Comparison of ENCODE assay signal across 1 cellular context in genomic region chr10:31031666-31032514, GRCh38.
TF ChIP-seq lines count a peak whose summit lies in the region.

A gene with protein sequence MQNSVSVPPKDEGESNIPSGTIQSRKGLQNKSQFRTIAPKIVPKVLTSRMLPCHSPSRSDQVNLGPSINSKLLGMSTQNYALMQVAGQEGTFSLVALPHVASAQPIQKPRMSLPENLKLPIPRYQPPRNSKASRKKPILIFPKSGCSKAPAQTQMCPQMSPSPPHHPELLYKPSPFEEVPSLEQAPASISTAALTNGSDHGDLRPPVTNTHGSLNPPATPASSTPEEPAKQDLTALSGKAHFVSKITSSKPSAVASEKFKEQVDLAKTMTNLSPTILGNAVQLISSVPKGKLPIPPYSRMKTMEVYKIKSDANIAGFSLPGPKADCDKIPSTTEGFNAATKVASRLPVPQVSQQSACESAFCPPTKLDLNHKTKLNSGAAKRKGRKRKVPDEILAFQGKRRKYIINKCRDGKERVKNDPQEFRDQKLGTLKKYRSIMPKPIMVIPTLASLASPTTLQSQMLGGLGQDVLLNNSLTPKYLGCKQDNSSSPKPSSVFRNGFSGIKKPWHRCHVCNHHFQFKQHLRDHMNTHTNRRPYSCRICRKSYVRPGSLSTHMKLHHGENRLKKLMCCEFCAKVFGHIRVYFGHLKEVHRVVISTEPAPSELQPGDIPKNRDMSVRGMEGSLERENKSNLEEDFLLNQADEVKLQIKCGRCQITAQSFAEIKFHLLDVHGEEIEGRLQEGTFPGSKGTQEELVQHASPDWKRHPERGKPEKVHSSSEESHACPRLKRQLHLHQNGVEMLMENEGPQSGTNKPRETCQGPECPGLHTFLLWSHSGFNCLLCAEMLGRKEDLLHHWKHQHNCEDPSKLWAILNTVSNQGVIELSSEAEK (minus strand): TSS chr10:31031865. CDS start chr10:30877034, 154,831 bp downstream.

TF ChIP-seq in K562, 482 proteins besides CTCF, POLR2A, EP300 and RAD21 (continued from another document and continues in another):
- no peak for TF ChIP-seq CEBPZ (IDR thresholded peaks at IDR 0.05; ENCODE audit: borderline replicate concordance, low read depth, low read length)
- no peak for TF ChIP-seq ZNF274 (IDR thresholded peaks at IDR 0.05; ENCODE audit: borderline replicate concordance, low read depth, low read length)
- TF ChIP-seq, protein P1, sequence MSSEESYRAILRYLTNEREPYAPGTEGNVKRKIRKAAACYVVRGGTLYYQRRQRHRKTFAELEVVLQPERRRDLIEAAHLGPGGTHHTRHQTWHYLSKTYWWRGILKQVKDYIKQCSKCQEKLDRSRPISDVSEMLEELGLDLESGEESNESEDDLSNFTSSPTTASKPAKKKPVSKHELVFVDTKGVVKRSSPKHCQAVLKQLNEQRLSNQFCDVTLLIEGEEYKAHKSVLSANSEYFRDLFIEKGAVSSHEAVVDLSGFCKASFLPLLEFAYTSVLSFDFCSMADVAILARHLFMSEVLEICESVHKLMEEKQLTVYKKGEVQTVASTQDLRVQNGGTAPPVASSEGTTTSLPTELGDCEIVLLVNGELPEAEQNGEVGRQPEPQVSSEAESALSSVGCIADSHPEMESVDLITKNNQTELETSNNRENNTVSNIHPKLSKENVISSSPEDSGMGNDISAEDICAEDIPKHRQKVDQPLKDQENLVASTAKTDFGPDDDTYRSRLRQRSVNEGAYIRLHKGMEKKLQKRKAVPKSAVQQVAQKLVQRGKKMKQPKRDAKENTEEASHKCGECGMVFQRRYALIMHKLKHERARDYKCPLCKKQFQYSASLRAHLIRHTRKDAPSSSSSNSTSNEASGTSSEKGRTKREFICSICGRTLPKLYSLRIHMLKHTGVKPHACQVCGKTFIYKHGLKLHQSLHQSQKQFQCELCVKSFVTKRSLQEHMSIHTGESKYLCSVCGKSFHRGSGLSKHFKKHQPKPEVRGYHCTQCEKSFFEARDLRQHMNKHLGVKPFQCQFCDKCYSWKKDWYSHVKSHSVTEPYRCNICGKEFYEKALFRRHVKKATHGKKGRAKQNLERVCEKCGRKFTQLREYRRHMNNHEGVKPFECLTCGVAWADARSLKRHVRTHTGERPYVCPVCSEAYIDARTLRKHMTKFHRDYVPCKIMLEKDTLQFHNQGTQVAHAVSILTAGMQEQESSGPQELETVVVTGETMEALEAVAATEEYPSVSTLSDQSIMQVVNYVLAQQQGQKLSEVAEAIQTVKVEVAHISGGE (CRISPR knock-in tag; IDR thresholded peaks at IDR 0.05): no peak
- no peak for TF ChIP-seq SMC3 (conservative IDR thresholded peaks at IDR 0.05; ENCODE audit: insufficient read depth, low read depth, low read length)
- TF ChIP-seq POU5F1 (IDR thresholded peaks at IDR 0.05; ENCODE audit: borderline replicate concordance, low read depth, low read length, partially characterized antibody): no peak
- no peak for TF ChIP-seq ZNF699 (CRISPR knock-in tag; IDR thresholded peaks at IDR 0.05; ENCODE audit: insufficient replicate concordance)
- no peak for TF ChIP-seq PRMT5 (CRISPR knock-in tag; IDR thresholded peaks at IDR 0.05)
- TF ChIP-seq, protein P2, sequence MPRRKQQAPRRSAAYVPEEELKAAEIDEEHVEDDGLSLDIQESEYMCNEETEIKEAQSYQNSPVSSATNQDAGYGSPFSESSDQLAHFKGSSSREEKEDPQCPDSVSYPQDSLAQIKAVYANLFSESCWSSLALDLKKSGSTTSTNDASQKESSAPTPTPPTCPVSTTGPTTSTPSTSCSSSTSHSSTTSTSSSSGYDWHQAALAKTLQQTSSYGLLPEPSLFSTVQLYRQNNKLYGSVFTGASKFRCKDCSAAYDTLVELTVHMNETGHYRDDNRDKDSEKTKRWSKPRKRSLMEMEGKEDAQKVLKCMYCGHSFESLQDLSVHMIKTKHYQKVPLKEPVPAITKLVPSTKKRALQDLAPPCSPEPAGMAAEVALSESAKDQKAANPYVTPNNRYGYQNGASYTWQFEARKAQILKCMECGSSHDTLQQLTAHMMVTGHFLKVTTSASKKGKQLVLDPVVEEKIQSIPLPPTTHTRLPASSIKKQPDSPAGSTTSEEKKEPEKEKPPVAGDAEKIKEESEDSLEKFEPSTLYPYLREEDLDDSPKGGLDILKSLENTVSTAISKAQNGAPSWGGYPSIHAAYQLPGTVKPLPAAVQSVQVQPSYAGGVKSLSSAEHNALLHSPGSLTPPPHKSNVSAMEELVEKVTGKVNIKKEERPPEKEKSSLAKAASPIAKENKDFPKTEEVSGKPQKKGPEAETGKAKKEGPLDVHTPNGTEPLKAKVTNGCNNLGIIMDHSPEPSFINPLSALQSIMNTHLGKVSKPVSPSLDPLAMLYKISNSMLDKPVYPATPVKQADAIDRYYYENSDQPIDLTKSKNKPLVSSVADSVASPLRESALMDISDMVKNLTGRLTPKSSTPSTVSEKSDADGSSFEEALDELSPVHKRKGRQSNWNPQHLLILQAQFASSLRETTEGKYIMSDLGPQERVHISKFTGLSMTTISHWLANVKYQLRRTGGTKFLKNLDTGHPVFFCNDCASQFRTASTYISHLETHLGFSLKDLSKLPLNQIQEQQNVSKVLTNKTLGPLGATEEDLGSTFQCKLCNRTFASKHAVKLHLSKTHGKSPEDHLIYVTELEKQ (CRISPR knock-in tag; IDR thresholded peaks at IDR 0.05): no peak
- TF ChIP-seq ATF1 (CRISPR knock-in tag; IDR thresholded peaks at IDR 0.05): peak; percentile 67
- peak; percentile 99 for TF ChIP-seq ATF1 (tag; IDR thresholded peaks at IDR 0.05)
- TF ChIP-seq, protein P3, sequence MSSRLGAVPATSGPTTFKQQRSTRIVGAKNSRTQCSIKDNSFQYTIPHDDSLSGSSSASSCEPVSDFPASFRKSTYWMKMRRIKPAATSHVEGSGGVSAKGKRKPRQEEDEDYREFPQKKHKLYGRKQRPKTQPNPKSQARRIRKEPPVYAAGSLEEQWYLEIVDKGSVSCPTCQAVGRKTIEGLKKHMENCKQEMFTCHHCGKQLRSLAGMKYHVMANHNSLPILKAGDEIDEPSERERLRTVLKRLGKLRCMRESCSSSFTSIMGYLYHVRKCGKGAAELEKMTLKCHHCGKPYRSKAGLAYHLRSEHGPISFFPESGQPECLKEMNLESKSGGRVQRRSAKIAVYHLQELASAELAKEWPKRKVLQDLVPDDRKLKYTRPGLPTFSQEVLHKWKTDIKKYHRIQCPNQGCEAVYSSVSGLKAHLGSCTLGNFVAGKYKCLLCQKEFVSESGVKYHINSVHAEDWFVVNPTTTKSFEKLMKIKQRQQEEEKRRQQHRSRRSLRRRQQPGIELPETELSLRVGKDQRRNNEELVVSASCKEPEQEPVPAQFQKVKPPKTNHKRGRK (tag; IDR thresholded peaks at IDR 0.05): no peak
- 0 out of 2 replicates have a peak, but pooled peaks have one; percentile 58 for TF ChIP-seq NFXL1 (CRISPR knock-in tag; IDR thresholded peaks at IDR 0.05)
- TF ChIP-seq ZNF316 (IDR thresholded peaks at IDR 0.05): no peak
- no peak for TF ChIP-seq E4F1 (CRISPR knock-in tag; IDR thresholded peaks at IDR 0.05; ENCODE audit: borderline replicate concordance)
- no peak for TF ChIP-seq STAG1 (CRISPR knock-in tag; IDR thresholded peaks at IDR 0.05; ENCODE audit: borderline replicate concordance)
- TF ChIP-seq, protein P4, sequence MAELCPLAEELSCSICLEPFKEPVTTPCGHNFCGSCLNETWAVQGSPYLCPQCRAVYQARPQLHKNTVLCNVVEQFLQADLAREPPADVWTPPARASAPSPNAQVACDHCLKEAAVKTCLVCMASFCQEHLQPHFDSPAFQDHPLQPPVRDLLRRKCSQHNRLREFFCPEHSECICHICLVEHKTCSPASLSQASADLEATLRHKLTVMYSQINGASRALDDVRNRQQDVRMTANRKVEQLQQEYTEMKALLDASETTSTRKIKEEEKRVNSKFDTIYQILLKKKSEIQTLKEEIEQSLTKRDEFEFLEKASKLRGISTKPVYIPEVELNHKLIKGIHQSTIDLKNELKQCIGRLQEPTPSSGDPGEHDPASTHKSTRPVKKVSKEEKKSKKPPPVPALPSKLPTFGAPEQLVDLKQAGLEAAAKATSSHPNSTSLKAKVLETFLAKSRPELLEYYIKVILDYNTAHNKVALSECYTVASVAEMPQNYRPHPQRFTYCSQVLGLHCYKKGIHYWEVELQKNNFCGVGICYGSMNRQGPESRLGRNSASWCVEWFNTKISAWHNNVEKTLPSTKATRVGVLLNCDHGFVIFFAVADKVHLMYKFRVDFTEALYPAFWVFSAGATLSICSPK (IDR thresholded peaks at IDR 0.05; ENCODE audit: borderline replicate concordance): no peak
- TF ChIP-seq PPARD (CRISPR knock-in tag; IDR thresholded peaks at IDR 0.05): no peak
- no peak for TF ChIP-seq ZNF140 (CRISPR knock-in tag; IDR thresholded peaks at IDR 0.05)
- TF ChIP-seq ZFP1 (CRISPR knock-in tag; IDR thresholded peaks at IDR 0.05): no peak
- TF ChIP-seq ZNF589 (CRISPR knock-in tag; IDR thresholded peaks at IDR 0.05; ENCODE audit: low read depth): no peak
- peak; percentile 62 for TF ChIP-seq POLR2B (IDR thresholded peaks at IDR 0.05; ENCODE audit: low read depth, partially characterized antibody)
- peak; percentile 29; the same call in 1 of the 2 replicates for TF ChIP-seq KLF1 (tag; IDR thresholded peaks at IDR 0.05)
- TF ChIP-seq CEBPG (CRISPR knock-in tag; IDR thresholded peaks at IDR 0.05): no peak
- TF ChIP-seq CEBPG (tag; conservative IDR thresholded peaks at IDR 0.05 in 1 of 2, IDR thresholded peaks at IDR 0.05 in 1 of 2): no peak
- no peak for TF ChIP-seq ZFPM2 (CRISPR knock-in tag; IDR thresholded peaks at IDR 0.05)
- peak; percentile 85 for TF ChIP-seq CTBP1 (IDR thresholded peaks at IDR 0.05; ENCODE audit: borderline replicate concordance)
- no peak for TF ChIP-seq ARID3A (IDR thresholded peaks at IDR 0.05; ENCODE audit: borderline replicate concordance, low read depth, low read length)
- TF ChIP-seq, protein P5, sequence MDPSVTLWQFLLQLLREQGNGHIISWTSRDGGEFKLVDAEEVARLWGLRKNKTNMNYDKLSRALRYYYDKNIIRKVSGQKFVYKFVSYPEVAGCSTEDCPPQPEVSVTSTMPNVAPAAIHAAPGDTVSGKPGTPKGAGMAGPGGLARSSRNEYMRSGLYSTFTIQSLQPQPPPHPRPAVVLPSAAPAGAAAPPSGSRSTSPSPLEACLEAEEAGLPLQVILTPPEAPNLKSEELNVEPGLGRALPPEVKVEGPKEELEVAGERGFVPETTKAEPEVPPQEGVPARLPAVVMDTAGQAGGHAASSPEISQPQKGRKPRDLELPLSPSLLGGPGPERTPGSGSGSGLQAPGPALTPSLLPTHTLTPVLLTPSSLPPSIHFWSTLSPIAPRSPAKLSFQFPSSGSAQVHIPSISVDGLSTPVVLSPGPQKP (CRISPR knock-in tag; IDR thresholded peaks at IDR 0.05): no peak
- 0 out of 2 replicates have a peak, but pooled peaks have one; percentile 11 for TF ChIP-seq MXI1 (IDR thresholded peaks at IDR 0.05; ENCODE audit: low read depth, low read length)
- 0 out of 2 replicates have a peak, but pooled peaks have one; percentile 36 for TF ChIP-seq ZNF586 (CRISPR knock-in tag; conservative IDR thresholded peaks at IDR 0.05)
- no peak for TF ChIP-seq NFIX (CRISPR knock-in tag; IDR thresholded peaks at IDR 0.05; ENCODE audit: low read depth)
- TF ChIP-seq SREBF1 (IDR thresholded peaks at IDR 0.05; ENCODE audit: borderline replicate concordance, low read depth, low read length): no peak
- TF ChIP-seq RFX5 (IDR thresholded peaks at IDR 0.05; ENCODE audit: low read depth, low read length): no peak
- TF ChIP-seq BCL6 (CRISPR knock-in tag; IDR thresholded peaks at IDR 0.05): no peak
- TF ChIP-seq TAF1 (IDR thresholded peaks at IDR 0.05; ENCODE audit: control insufficient read depth, extremely low read depth, insufficient read depth, low read length, severe bottlenecking): peak; percentile 29
- TF ChIP-seq POLR2G (IDR thresholded peaks at IDR 0.05; ENCODE audit: low read depth, low read length): peak; percentile 79
- TF ChIP-seq ZNF780A (CRISPR knock-in tag; IDR thresholded peaks at IDR 0.05): no peak
- no peak for TF ChIP-seq RBM25 (IDR thresholded peaks at IDR 0.05; ENCODE audit: low read depth, low read length, severe bottlenecking)
